Comparison of ENCODE assay signal across 15 cellular contexts in genomic region chr10:22958338-22958737, GRCh38. TPM values are rescaled to one million over a fixed set of nuclear protein-coding genes. Genes with fewer than 3 reads are reported as not detected.
"Had no signal": no experiment of that assay in that cellular context is flagged by ENCODE, and none has a peak within 500 bp of the region (broad histone marks: within the 10 kb centered on the region; RNA-seq: fewer than 3 reads in every experiment).

No MANE protein-coding gene starts in this region.

- H3K4me1 Mint-ChIP-seq: neural crest cell had no signal

- H3K9me3 Mint-ChIP-seq: activated T-helper 1 cell treated with anti-CD3 and anti-CD28 coated beads, Interleukin-12 subunit alpha, Interleukin-12 subunit beta, Interleukin-2, Interleukin-4 antibody, amounts not matched to agents 30 ng/mL and 10 ng/mL and 1 ng/mL, durations not matched to agents 14 hours and 24 hours and 36 hours had no signal

- DNase-seq: activated CD4-positive, alpha-beta T cell treated with anti-CD3 and anti-CD28 coated beads for 48 hours; activated CD8-positive, alpha-beta T cell treated with anti-CD3 and anti-CD28 coated beads, Interleukin-2, amount 10 ng/mL, durations not matched to agents 7 days and 5 days; activated naive CD4-positive, alpha-beta T cell treated with anti-CD3 and anti-CD28 coated beads for 36 hours; adrenal gland; body of pancreas; dorsolateral prefrontal cortex; kidney glomerular epithelial cell; ovary; stimulated activated CD4-positive, alpha-beta T cell treated with anti-CD3 and anti-CD28 coated beads, Interleukin-4, amount 100 ng/mL, for 1 hour; stomach; T-helper 1 cell had no signal

- H3K27ac ChIP-seq: adrenal gland, body of pancreas, dorsolateral prefrontal cortex, gastroesophageal sphincter, ovary, stomach had no signal

- H3K4me3 ChIP-seq: adrenal gland, body of pancreas, dorsolateral prefrontal cortex, gastroesophageal sphincter, ovary, stomach had no signal

- H3K36me3 ChIP-seq: adrenal gland, gastroesophageal sphincter, ovary, stomach had no signal

- H3K27ac Mint-ChIP-seq: activated CD8-positive, alpha-beta T cell treated with anti-CD3 and anti-CD28 coated beads, Interleukin-2, amount 10 ng/mL, durations not matched to agents 7 days and 5 days; activated naive CD4-positive, alpha-beta T cell treated with anti-CD3 and anti-CD28 coated beads for 36 hours; activated T-helper 1 cell treated with anti-CD3 and anti-CD28 coated beads, Interleukin-12 subunit alpha, Interleukin-12 subunit beta, Interleukin-2, Interleukin-4 antibody, amounts not matched to agents 30 ng/mL and 10 ng/mL and 1 ng/mL, durations not matched to agents 14 hours and 24 hours and 36 hours had no signal

- ATAC-seq: activated CD8-positive, alpha-beta T cell treated with anti-CD3 and anti-CD28 coated beads, Interleukin-2, amount 10 ng/mL, durations not matched to agents 7 days and 5 days; body of pancreas; gastroesophageal sphincter had no signal

- H3K27me3 ChIP-seq: adrenal gland, body of pancreas, dorsolateral prefrontal cortex, gastroesophageal sphincter, ovary, stomach had no signal

- H3K4me1 ChIP-seq: adrenal gland, body of pancreas, gastroesophageal sphincter, stomach had no signal

- H3K9me3 ChIP-seq: adrenal gland, body of pancreas, ovary had no signal

- H3K4me3 Mint-ChIP-seq: activated CD8-positive, alpha-beta T cell treated with anti-CD3 and anti-CD28 coated beads, Interleukin-2, amount 10 ng/mL, durations not matched to agents 7 days and 5 days; activated naive CD4-positive, alpha-beta T cell treated with anti-CD3 and anti-CD28 coated beads for 36 hours; activated T-helper 1 cell treated with anti-CD3 and anti-CD28 coated beads, Interleukin-12 subunit alpha, Interleukin-12 subunit beta, Interleukin-2, Interleukin-4 antibody, amounts not matched to agents 30 ng/mL and 10 ng/mL and 1 ng/mL, durations not matched to agents 14 hours and 24 hours and 36 hours; neural crest cell had no signal

RNA-seq across cellular contexts. Expression of gene ARMC3, which starts 30.5 kb away (rescaled TPM):
- total RNA-seq: activated CD8-positive, alpha-beta T cell treated with anti-CD3 and anti-CD28 coated beads, Interleukin-2, amount 10 ng/mL, durations not matched to agents 7 days and 5 days; activated naive CD4-positive, alpha-beta T cell treated with anti-CD3 and anti-CD28 coated beads for 36 hours; activated T-helper 1 cell treated with anti-CD3 and anti-CD28 coated beads, Interleukin-12 subunit alpha, Interleukin-12 subunit beta, Interleukin-2, Interleukin-4 antibody, amounts not matched to agents 30 ng/mL and 10 ng/mL and 1 ng/mL, durations not matched to agents 14 hours and 24 hours and 36 hours; adrenal gland; gastroesophageal sphincter; lower leg skin; stomach had no signal
- polyA plus RNA-seq: adrenal gland, ovary, stomach had no signal
